Comparison of ENCODE assay signal across 1 cellular context in genomic region chr5:132866342-132867045, GRCh38.
TF ChIP-seq lines count a peak whose summit lies in the region.

A gene with protein sequence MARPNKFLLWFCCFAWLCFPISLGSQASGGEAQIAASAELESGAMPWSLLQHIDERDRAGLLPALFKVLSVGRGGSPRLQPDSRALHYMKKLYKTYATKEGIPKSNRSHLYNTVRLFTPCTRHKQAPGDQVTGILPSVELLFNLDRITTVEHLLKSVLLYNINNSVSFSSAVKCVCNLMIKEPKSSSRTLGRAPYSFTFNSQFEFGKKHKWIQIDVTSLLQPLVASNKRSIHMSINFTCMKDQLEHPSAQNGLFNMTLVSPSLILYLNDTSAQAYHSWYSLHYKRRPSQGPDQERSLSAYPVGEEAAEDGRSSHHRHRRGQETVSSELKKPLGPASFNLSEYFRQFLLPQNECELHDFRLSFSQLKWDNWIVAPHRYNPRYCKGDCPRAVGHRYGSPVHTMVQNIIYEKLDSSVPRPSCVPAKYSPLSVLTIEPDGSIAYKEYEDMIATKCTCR (minus strand): TSS chr5:132866469. CDS start chr5:132864533, 1,936 bp downstream.
Gene UQCRQ, plus strand, starts transcription at chr5:132866642. Its CDS starts 240 bp downstream, at chr5:132866882.

TF ChIP-seq in GM12878, 131 proteins besides CTCF, POLR2A, EP300 and RAD21 (continued from another document and continues in another):
- TF ChIP-seq, protein P1, sequence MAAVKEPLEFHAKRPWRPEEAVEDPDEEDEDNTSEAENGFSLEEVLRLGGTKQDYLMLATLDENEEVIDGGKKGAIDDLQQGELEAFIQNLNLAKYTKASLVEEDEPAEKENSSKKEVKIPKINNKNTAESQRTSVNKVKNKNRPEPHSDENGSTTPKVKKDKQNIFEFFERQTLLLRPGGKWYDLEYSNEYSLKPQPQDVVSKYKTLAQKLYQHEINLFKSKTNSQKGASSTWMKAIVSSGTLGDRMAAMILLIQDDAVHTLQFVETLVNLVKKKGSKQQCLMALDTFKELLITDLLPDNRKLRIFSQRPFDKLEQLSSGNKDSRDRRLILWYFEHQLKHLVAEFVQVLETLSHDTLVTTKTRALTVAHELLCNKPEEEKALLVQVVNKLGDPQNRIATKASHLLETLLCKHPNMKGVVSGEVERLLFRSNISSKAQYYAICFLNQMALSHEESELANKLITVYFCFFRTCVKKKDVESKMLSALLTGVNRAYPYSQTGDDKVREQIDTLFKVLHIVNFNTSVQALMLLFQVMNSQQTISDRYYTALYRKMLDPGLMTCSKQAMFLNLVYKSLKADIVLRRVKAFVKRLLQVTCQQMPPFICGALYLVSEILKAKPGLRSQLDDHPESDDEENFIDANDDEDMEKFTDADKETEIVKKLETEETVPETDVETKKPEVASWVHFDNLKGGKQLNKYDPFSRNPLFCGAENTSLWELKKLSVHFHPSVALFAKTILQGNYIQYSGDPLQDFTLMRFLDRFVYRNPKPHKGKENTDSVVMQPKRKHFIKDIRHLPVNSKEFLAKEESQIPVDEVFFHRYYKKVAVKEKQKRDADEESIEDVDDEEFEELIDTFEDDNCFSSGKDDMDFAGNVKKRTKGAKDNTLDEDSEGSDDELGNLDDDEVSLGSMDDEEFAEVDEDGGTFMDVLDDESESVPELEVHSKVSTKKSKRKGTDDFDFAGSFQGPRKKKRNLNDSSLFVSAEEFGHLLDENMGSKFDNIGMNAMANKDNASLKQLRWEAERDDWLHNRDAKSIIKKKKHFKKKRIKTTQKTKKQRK (IDR thresholded peaks at IDR 0.05; ENCODE audit: low read depth, low read length), result no peak
- TF ChIP-seq CBX3 (IDR thresholded peaks at IDR 0.05; ENCODE audit: borderline replicate concordance, low read depth) (no peak), KDM1A (IDR thresholded peaks at IDR 0.05; ENCODE audit: borderline replicate concordance) (no peak), ZBTB11 (CRISPR knock-in tag; IDR thresholded peaks at IDR 0.05) (no peak), EED (IDR thresholded peaks at IDR 0.05; ENCODE audit: low read depth) (peak; percentile 30), ZNF24 (IDR thresholded peaks at IDR 0.05) (no peak), RUNX3 (IDR thresholded peaks at IDR 0.05; ENCODE audit: low read length) (no peak), USF2 (IDR thresholded peaks at IDR 0.05; ENCODE audit: borderline replicate concordance, low read depth, low read length) (no peak), PML (IDR thresholded peaks at IDR 0.05; ENCODE audit: low read length) (peak; percentile 96), ATF7 (IDR thresholded peaks at IDR 0.05; ENCODE audit: low read depth) (peak; percentile 99), LARP7 (IDR thresholded peaks at IDR 0.05) (peak; percentile 72; the same call in 1 of the 2 replicates), FOXM1 (IDR thresholded peaks at IDR 0.05; ENCODE audit: low read depth, low read length) (no peak), SRF (IDR thresholded peaks at IDR 0.05; ENCODE audit: low read depth in 2 of 2, low read length in 2 of 2) (no peak), NR2C1 (IDR thresholded peaks at IDR 0.05) (peak; percentile 80), PAX8 (IDR thresholded peaks at IDR 0.05) (no peak), SUZ12 (IDR thresholded peaks at IDR 0.05; ENCODE audit: unreplicated experiment) (no peak), ZNF622 (IDR thresholded peaks at IDR 0.05) (no peak), POU2F2 (IDR thresholded peaks at IDR 0.05; ENCODE audit: borderline replicate concordance, low read depth, low read length) (peak; percentile 90; the same call in 2 of the 3 replicates), EZH2 (IDR thresholded peaks at IDR 0.05; ENCODE audit: borderline replicate concordance, control insufficient read depth, low read depth, low read length) (no peak), SP1 (IDR thresholded peaks at IDR 0.05; ENCODE audit: low read depth, low read length) (peak; percentile 62), SMC3 (IDR thresholded peaks at IDR 0.05; ENCODE audit: borderline replicate concordance, low read length) (peak; percentile 21; the same call in 1 of the 2 replicates), ELK1 (IDR thresholded peaks at IDR 0.05; ENCODE audit: low read depth, low read length) (peak; percentile 68; the same call in 1 of the 2 replicates), HDGF (IDR thresholded peaks at IDR 0.05) (peak; percentile 83; the same call in 1 of the 2 replicates), MTA2 (IDR thresholded peaks at IDR 0.05; ENCODE audit: low read depth) (peak; percentile 25; the same call in 1 of the 2 replicates)
- TF ChIP-seq, protein P2, sequence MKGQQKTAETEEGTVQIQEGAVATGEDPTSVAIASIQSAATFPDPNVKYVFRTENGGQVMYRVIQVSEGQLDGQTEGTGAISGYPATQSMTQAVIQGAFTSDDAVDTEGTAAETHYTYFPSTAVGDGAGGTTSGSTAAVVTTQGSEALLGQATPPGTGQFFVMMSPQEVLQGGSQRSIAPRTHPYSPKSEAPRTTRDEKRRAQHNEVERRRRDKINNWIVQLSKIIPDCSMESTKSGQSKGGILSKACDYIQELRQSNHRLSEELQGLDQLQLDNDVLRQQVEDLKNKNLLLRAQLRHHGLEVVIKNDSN (IDR thresholded peaks at IDR 0.05; ENCODE audit: borderline replicate concordance, extremely low read length, insufficient read depth, low read depth, low read length), result no peak
- TF ChIP-seq, protein P3, sequence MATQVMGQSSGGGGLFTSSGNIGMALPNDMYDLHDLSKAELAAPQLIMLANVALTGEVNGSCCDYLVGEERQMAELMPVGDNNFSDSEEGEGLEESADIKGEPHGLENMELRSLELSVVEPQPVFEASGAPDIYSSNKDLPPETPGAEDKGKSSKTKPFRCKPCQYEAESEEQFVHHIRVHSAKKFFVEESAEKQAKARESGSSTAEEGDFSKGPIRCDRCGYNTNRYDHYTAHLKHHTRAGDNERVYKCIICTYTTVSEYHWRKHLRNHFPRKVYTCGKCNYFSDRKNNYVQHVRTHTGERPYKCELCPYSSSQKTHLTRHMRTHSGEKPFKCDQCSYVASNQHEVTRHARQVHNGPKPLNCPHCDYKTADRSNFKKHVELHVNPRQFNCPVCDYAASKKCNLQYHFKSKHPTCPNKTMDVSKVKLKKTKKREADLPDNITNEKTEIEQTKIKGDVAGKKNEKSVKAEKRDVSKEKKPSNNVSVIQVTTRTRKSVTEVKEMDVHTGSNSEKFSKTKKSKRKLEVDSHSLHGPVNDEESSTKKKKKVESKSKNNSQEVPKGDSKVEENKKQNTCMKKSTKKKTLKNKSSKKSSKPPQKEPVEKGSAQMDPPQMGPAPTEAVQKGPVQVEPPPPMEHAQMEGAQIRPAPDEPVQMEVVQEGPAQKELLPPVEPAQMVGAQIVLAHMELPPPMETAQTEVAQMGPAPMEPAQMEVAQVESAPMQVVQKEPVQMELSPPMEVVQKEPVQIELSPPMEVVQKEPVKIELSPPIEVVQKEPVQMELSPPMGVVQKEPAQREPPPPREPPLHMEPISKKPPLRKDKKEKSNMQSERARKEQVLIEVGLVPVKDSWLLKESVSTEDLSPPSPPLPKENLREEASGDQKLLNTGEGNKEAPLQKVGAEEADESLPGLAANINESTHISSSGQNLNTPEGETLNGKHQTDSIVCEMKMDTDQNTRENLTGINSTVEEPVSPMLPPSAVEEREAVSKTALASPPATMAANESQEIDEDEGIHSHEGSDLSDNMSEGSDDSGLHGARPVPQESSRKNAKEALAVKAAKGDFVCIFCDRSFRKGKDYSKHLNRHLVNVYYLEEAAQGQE (IDR thresholded peaks at IDR 0.05; ENCODE audit: low read depth, low read length), result no peak
- TF ChIP-seq, protein P4, sequence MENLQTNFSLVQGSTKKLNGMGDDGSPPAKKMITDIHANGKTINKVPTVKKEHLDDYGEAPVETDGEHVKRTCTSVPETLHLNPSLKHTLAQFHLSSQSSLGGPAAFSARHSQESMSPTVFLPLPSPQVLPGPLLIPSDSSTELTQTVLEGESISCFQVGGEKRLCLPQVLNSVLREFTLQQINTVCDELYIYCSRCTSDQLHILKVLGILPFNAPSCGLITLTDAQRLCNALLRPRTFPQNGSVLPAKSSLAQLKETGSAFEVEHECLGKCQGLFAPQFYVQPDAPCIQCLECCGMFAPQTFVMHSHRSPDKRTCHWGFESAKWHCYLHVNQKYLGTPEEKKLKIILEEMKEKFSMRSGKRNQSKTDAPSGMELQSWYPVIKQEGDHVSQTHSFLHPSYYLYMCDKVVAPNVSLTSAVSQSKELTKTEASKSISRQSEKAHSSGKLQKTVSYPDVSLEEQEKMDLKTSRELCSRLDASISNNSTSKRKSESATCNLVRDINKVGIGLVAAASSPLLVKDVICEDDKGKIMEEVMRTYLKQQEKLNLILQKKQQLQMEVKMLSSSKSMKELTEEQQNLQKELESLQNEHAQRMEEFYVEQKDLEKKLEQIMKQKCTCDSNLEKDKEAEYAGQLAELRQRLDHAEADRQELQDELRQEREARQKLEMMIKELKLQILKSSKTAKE (IDR thresholded peaks at IDR 0.05; ENCODE audit: low read depth, poor library complexity, severe bottlenecking), result peak; percentile 73
- TF ChIP-seq, protein P5, sequence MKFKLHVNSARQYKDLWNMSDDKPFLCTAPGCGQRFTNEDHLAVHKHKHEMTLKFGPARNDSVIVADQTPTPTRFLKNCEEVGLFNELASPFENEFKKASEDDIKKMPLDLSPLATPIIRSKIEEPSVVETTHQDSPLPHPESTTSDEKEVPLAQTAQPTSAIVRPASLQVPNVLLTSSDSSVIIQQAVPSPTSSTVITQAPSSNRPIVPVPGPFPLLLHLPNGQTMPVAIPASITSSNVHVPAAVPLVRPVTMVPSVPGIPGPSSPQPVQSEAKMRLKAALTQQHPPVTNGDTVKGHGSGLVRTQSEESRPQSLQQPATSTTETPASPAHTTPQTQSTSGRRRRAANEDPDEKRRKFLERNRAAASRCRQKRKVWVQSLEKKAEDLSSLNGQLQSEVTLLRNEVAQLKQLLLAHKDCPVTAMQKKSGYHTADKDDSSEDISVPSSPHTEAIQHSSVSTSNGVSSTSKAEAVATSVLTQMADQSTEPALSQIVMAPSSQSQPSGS (IDR thresholded peaks at IDR 0.05; ENCODE audit: low read length), result peak; percentile 59
- TF ChIP-seq, protein P6, sequence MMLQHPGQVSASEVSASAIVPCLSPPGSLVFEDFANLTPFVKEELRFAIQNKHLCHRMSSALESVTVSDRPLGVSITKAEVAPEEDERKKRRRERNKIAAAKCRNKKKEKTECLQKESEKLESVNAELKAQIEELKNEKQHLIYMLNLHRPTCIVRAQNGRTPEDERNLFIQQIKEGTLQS (IDR thresholded peaks at IDR 0.05; ENCODE audit: borderline replicate concordance, extremely low read depth, low read depth, low read length), result no peak
- TF ChIP-seq, protein P7, sequence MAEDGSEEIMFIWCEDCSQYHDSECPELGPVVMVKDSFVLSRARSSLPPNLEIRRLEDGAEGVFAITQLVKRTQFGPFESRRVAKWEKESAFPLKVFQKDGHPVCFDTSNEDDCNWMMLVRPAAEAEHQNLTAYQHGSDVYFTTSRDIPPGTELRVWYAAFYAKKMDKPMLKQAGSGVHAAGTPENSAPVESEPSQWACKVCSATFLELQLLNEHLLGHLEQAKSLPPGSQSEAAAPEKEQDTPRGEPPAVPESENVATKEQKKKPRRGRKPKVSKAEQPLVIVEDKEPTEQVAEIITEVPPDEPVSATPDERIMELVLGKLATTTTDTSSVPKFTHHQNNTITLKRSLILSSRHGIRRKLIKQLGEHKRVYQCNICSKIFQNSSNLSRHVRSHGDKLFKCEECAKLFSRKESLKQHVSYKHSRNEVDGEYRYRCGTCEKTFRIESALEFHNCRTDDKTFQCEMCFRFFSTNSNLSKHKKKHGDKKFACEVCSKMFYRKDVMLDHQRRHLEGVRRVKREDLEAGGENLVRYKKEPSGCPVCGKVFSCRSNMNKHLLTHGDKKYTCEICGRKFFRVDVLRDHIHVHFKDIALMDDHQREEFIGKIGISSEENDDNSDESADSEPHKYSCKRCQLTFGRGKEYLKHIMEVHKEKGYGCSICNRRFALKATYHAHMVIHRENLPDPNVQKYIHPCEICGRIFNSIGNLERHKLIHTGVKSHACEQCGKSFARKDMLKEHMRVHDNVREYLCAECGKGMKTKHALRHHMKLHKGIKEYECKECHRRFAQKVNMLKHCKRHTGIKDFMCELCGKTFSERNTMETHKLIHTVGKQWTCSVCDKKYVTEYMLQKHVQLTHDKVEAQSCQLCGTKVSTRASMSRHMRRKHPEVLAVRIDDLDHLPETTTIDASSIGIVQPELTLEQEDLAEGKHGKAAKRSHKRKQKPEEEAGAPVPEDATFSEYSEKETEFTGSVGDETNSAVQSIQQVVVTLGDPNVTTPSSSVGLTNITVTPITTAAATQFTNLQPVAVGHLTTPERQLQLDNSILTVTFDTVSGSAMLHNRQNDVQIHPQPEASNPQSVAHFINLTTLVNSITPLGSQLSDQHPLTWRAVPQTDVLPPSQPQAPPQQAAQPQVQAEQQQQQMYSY (CRISPR knock-in tag; IDR thresholded peaks at IDR 0.05), result no peak
